14 cellular contexts compared by ENCODE assay signal in genomic region chr3:56684029-56684428, GRCh38. TPM values are rescaled to one million over a fixed set of nuclear protein-coding genes. Genes with fewer than 3 reads are reported as not detected.
A peak's percentile ranks its signal among the peaks of the same experiment; 100 is the strongest.
DNase-seq lines count a peak whose midpoint lies in the region; TF ChIP-seq lines count a peak whose summit lies in the region.
"Had no signal": no experiment of that assay in that cellular context is flagged by ENCODE, and none has a peak within 500 bp of the region (broad histone marks: within the 10 kb centered on the region; RNA-seq: fewer than 3 reads in every experiment).

No MANE protein-coding gene starts in this region.

- H3K4me2 ChIP-seq in neural progenitor cell: no peak overlapping the region

- H3K4me1 Mint-ChIP-seq in activated T-cell treated with anti-CD3 and anti-CD28 coated beads, Interleukin-2, amount 50 U/mL, for 24 hours (ENCODE audit: low read depth): peaks cover 41% of the 10 kb centered on the region
- H3K4me1 Mint-ChIP-seq in HFFc6 (ENCODE audit: low read depth) (peaks cover 30% of the 10 kb centered on the region), brain (peaks cover 40% of the 10 kb centered on the region), neural progenitor cell (peaks cover 14% of the 10 kb centered on the region)

- peaks cover 6% of the 10 kb centered on the region for H3K36me3 ChIP-seq in neural progenitor cell
- H3K36me3 ChIP-seq: left lung, thyroid gland had no signal

- H3K27me3 ChIP-seq in neural progenitor cell: peaks cover 7% of the 10 kb centered on the region
- H3K27me3 ChIP-seq: left lung, thyroid gland had no signal

- TF ChIP-seq CTCF in HFFc6 (IDR thresholded peaks at IDR 0.05) (no peak), brain (conservative IDR thresholded peaks at IDR 0.05) (no peak), neural progenitor cell (IDR thresholded peaks at IDR 0.05) (no peak)

- H3K27ac Mint-ChIP-seq in activated T-cell treated with anti-CD3 and anti-CD28 coated beads, Interleukin-2, amount 50 U/mL, for 24 hours: peak overlapping the region; percentile 8
- H3K27ac Mint-ChIP-seq in HFFc6 (no peak overlapping the region; the same call in 1 of the 2 replicates), brain (peak overlapping the region; percentile 34 to 92 (median 82)), neural progenitor cell (no peak overlapping the region)

- no peak overlapping the region for H3K27ac ChIP-seq in neural progenitor cell

- H3K9me3 Mint-ChIP-seq in activated T-cell treated with anti-CD3 and anti-CD28 coated beads, Interleukin-2, amount 50 U/mL, for 24 hours: peaks cover 10% of the 10 kb centered on the region
- peaks cover 10% of the 10 kb centered on the region for H3K9me3 Mint-ChIP-seq in HFFc6
- peaks cover 17 to 33% (median 26%) of the 10 kb centered on the region in 5 experiments for H3K9me3 Mint-ChIP-seq in brain
- peaks cover 29% of the 10 kb centered on the region for H3K9me3 Mint-ChIP-seq in neural progenitor cell

- peaks cover 35% of the 10 kb centered on the region for H3K79me2 ChIP-seq in neural progenitor cell (ENCODE audit: low read depth)

- H3F3A ChIP-seq in neural progenitor cell (ENCODE audit: low read depth): peaks cover 18% of the 10 kb centered on the region

- H3K4me3 ChIP-seq in neural progenitor cell: no peak overlapping the region

- H3K9ac ChIP-seq in neural progenitor cell: no peak overlapping the region

- H2AFZ ChIP-seq in neural progenitor cell (replicated peaks): no peak overlapping the region

- no peak for DNase-seq in activated T-cell treated with anti-CD3 and anti-CD28 coated beads, Interleukin-2, amount 50 U/mL, for 24 hours
- DNase-seq in activated T-cell treated with anti-CD3 and anti-CD28 coated beads, Interleukin-2, amount 50 U/mL, for 48 hours: no peak
- no peak for DNase-seq in HFFc6
- no peak for DNase-seq in neural progenitor cell (ENCODE audit: low spot score)
- no peak for DNase-seq in NCI-H2227 treated with DMSO at 0.1 percent for 48 hours (lab: John Stamatoyannopoulos, UW)
- no peak for DNase-seq in NCI-H748 treated with DMSO at 0.1 percent for 48 hours (lab: John Stamatoyannopoulos, UW)
- DNase-seq in NOMO-1 treated with DMSO at 0.1 percent for 48 hours (lab: John Stamatoyannopoulos, UW; ENCODE audit: unreplicated experiment): no peak
- DNase-seq: activated CD4-positive, CD25-positive, alpha-beta regulatory T cell; left lung; MM.1S; NCI-H2029; NCI-H774; thyroid gland had no signal

- peaks cover 10% of the 10 kb centered on the region for H3K9me3 ChIP-seq in neural progenitor cell (ENCODE audit: low read depth)
- H3K9me3 ChIP-seq: thyroid gland had no signal

- peak overlapping the region; percentile 31 for H3K4me3 Mint-ChIP-seq in activated T-cell treated with anti-CD3 and anti-CD28 coated beads, Interleukin-2, amount 50 U/mL, for 24 hours
- H3K4me3 Mint-ChIP-seq in HFFc6 (peak overlapping the region; percentile 23; the same call in 1 of the 2 replicates), brain (peak overlapping the region; percentile 64 to 83 (median 81)), neural progenitor cell (peak overlapping the region; percentile 86)

- H4K20me1 ChIP-seq in neural progenitor cell (ENCODE audit: low read depth): peaks cover 25% of the 10 kb centered on the region

- H3K4me1 ChIP-seq in neural progenitor cell: peaks cover 27% of the 10 kb centered on the region

- H3K27me3 Mint-ChIP-seq in activated T-cell treated with anti-CD3 and anti-CD28 coated beads, Interleukin-2, amount 50 U/mL, for 24 hours: no peaks in the 10 kb centered on the region
- H3K27me3 Mint-ChIP-seq in HFFc6 (ENCODE audit: insufficient read depth) (no peaks in the 10 kb centered on the region; the same call in 1 of the 2 replicates), brain (peaks cover 9% of the 10 kb centered on the region), neural progenitor cell (ENCODE audit: insufficient read depth, low read depth) (no peaks in the 10 kb centered on the region)

- H3K36me3 Mint-ChIP-seq in activated T-cell treated with anti-CD3 and anti-CD28 coated beads, Interleukin-2, amount 50 U/mL, for 24 hours (ENCODE audit: low read depth): peaks cover 46% of the 10 kb centered on the region
- H3K36me3 Mint-ChIP-seq in HFFc6 (ENCODE audit: low read depth) (peaks cover 35% of the 10 kb centered on the region), brain (peaks cover 50% of the 10 kb centered on the region), neural progenitor cell (peaks cover 33% of the 10 kb centered on the region)

RNA-seq across cellular contexts. Expression of gene TASOR, which starts 1.0 kb away (rescaled TPM):
- total RNA-seq in HFFc6 (2021; fragmentation: NEBNext Ultra II Directional; extraction: Animal tissue kit (Norgen Biotek cat#: 25700)): 10 to 100 TPM; 44.1 to 52.9 (median 47.6) TPM
- polyA plus RNA-seq in brain (ENCODE audit: insufficient read depth, low read depth, low replicate concordance): 6.2 TPM
- 76.6 and 141 TPM in 2 replicates for total RNA-seq in neural progenitor cell (ENCODE audit: low replicate concordance)

Comparison
In these comparisons a context has a peak if more than half of its experiments do, and no peak if none do; other contexts are left out.
1. H3K27ac Mint-ChIP-seq: peak in activated T-cell treated with anti-CD3 and anti-CD28 coated beads, Interleukin-2, amount 50 U/mL, for 24 hours (single experiment) and brain (5 of 5); none in HFFc6 (single experiment) and neural progenitor cell (single experiment).
2. H3K4me3 Mint-ChIP-seq: peak in every context shown above with its lines; median percentile 86 in neural progenitor cell; 81 in brain; 31 in activated T-cell treated with anti-CD3 and anti-CD28 coated beads, Interleukin-2, amount 50 U/mL, for 24 hours; 23 in HFFc6.